Comparison of ENCODE assay signal across 29 cellular contexts in the genomic region with DNA sequence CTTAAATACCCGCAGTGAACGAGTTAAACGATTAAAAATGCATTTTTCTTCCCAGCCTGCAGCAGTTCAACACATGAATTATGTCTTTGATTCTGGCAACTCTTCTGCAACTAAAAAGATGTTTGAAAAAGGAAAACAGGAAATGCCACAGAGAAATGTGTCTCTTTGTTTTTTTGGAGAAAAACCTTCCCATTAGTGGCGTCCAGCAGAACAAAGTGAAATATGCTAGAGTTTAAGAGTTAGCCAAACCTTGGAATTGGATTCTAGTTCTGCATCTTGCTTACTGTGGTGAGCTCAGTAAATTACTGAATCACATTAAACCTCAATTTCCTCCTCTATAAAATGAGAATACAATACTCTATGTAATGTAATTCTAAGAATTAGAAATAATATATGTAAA.
"Had no signal": no experiment of that assay in that cellular context is flagged by ENCODE, and none has a peak within 500 bp of the region (broad histone marks: within the 10 kb centered on the region; RNA-seq: fewer than 3 reads in every experiment).

No MANE protein-coding gene starts in this region.

- H3K27me3 Mint-ChIP-seq: stimulated activated naive B cell treated with anti-CD40 and anti-IgM and Interleukin-4, amounts not matched to agents 10 μg/mL and 1 μg/mL and 100 μg/mL, for 72 hours had no signal

- H3K27me3 ChIP-seq: left lung, stomach, testis, thyroid gland, transverse colon, upper lobe of left lung, vagina had no signal

- H3K4me3 ChIP-seq: left lung, lower lobe of right lung, pancreas, prostate gland, skin epidermis, stomach, testis, thyroid gland, transverse colon, upper lobe of left lung, vagina had no signal

- H3K36me3 ChIP-seq: left lung, lower lobe of right lung, pancreas, prostate gland, stomach, thyroid gland, transverse colon, upper lobe of left lung, vagina had no signal

- H3K27ac ChIP-seq: left lung, lower lobe of right lung, pancreas, prostate gland, skin epidermis, stomach, testis, thyroid gland, transverse colon, upper lobe of left lung, vagina had no signal

- H3K9me3 Mint-ChIP-seq: stimulated activated naive B cell treated with anti-CD40 and anti-IgM and Interleukin-4, amounts not matched to agents 10 μg/mL and 1 μg/mL and 100 μg/mL, for 72 hours had no signal

- H3K36me3 Mint-ChIP-seq: immature natural killer cell; naive thymus-derived CD8-positive, alpha-beta T cell; stimulated activated naive B cell treated with anti-CD40 and anti-IgM and Interleukin-4, amounts not matched to agents 10 μg/mL and 1 μg/mL and 100 μg/mL, for 72 hours had no signal

- H3K27ac Mint-ChIP-seq: immature natural killer cell; naive thymus-derived CD8-positive, alpha-beta T cell; stimulated activated naive B cell treated with anti-CD40 and anti-IgM and Interleukin-4, amounts not matched to agents 10 μg/mL and 1 μg/mL and 100 μg/mL, for 72 hours had no signal

- FAIRE-seq: islet of Langerhans, kidney, pancreas had no signal

- ATAC-seq: left colon; left lung; lower lobe of right lung; naive thymus-derived CD8-positive, alpha-beta T cell; pancreas; right cardiac atrium; sciatic nerve; stimulated activated naive B cell treated with anti-CD40 and anti-IgM and Interleukin-4, amounts not matched to agents 10 μg/mL and 1 μg/mL and 100 μg/mL, for 72 hours; stimulated activated naive CD8-positive, alpha-beta T cell treated with anti-CD3 and anti-CD28 coated beads, Interleukin-15, Interleukin-2, amounts not matched to agents 100 U/mL and 50 U/mL, for 24 hours had no signal

- H3K4me1 Mint-ChIP-seq: immature natural killer cell; stimulated activated naive B cell treated with anti-CD40 and anti-IgM and Interleukin-4, amounts not matched to agents 10 μg/mL and 1 μg/mL and 100 μg/mL, for 72 hours had no signal

- H3K4me3 Mint-ChIP-seq: immature natural killer cell; naive thymus-derived CD8-positive, alpha-beta T cell; stimulated activated naive B cell treated with anti-CD40 and anti-IgM and Interleukin-4, amounts not matched to agents 10 μg/mL and 1 μg/mL and 100 μg/mL, for 72 hours had no signal

- DNase-seq: hypothalamus; immature natural killer cell; kidney; left colon; left lung; lower lobe of right lung; mammary epithelial cell; mesenchymal stem cell; naive thymus-derived CD8-positive, alpha-beta T cell; pancreas; posterior cingulate gyrus; retina; right cardiac atrium; stimulated activated CD4-positive, alpha-beta T cell treated with anti-CD3 and anti-CD28 coated beads, Interleukin-12 subunit alpha, Interleukin-12 subunit beta, amount 100 ng/mL, for 4 hours; stimulated activated CD4-positive, alpha-beta T cell treated with anti-CD3 and anti-CD28 coated beads, Interleukin-15, amount 100 ng/mL, for 24 hours; stimulated activated CD4-positive, alpha-beta T cell treated with anti-CD3 and anti-CD28 coated beads, Interleukin-2, amount 100 ng/mL, for 24 hours; stimulated activated CD4-positive, alpha-beta T cell treated with anti-CD3 and anti-CD28 coated beads, Interleukin-4, amount 100 ng/mL, for 1 hour; stimulated activated naive B cell treated with anti-CD40 and anti-IgM and Interleukin-4, amounts not matched to agents 10 μg/mL and 1 μg/mL and 100 μg/mL, for 72 hours; stimulated activated naive CD8-positive, alpha-beta T cell treated with anti-CD3 and anti-CD28 coated beads, Interleukin-15, Interleukin-2, amounts not matched to agents 100 U/mL and 50 U/mL, for 24 hours; stomach; testis; thyroid gland; transverse colon; upper lobe of left lung had no signal

- H3K4me1 ChIP-seq: left lung, pancreas, prostate gland, testis, thyroid gland, transverse colon had no signal

- H3K9me3 ChIP-seq: left lung, lower lobe of right lung, pancreas, prostate gland, stomach, testis, thyroid gland, transverse colon, upper lobe of left lung, vagina had no signal
